12 cellular contexts compared by ENCODE assay signal in the genomic region with DNA sequence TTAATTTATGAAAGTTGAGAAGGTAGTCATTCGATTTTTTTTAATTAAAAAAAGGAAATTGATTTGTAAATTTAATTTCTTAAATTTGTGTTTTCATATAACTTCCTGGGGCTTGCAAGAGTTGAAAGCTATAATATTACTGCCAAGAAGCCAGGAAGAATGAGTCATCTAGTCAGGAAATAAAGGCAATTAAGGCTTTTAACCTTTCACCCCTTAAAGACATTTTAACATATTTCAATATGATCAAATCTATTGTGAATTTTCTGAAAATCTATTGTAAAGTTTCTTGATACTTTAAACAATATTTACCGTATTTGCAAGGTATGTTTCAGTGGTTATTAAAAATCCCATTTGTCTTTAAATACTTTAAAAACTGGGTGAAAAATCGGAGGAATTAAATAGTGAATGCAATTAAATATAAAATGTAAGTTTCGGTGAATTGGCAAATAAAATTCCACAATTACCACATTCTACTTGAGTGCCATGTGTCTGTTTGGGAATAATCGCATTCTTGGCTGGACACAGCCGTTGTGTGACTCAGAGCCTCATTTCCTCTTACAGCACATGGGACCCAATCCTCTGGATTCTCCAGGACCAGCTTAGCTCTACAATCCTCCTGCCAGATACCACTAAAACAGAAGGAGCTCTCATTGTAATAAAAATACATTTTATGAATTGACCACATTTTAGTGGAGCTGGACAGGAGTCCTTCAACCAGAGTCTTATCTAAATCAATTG.
DNase-seq lines count a peak whose midpoint lies in the region; ATAC-seq, FAIRE-seq and TF ChIP-seq lines count a peak whose summit lies in the region.
"Had no signal": no experiment of that assay in that cellular context is flagged by ENCODE, and none has a peak within 500 bp of the region (broad histone marks: within the 10 kb centered on the region; RNA-seq: fewer than 3 reads in every experiment).

No MANE protein-coding gene starts in this region.

- no peak overlapping the region for H3K4me2 ChIP-seq in mesenchymal stem cell (ENCODE audit: low read length, poor library complexity, severe bottlenecking)
- H3K4me2 ChIP-seq: GM23338 had no signal

- H3K4me3 ChIP-seq in NB4 (ENCODE audit: low read depth, low read length) (no peak overlapping the region), bronchial epithelial cell (ENCODE audit: low read depth, low read length) (no peak overlapping the region), mesenchymal stem cell (ENCODE audit: insufficient read depth in 1 of 2, low read depth in 1 of 2, low read length in 2 of 2) (no peak overlapping the region)
- H3K4me3 ChIP-seq: GM23338, testis had no signal

- WGBS in mesenchymal stem cell, result 0% methylated on average over 3 of the region's 6 CpGs

- H3K9me3 ChIP-seq in mesenchymal stem cell (ENCODE audit: control insufficient read depth, low read length), result no peaks in the 10 kb centered on the region
- H3K9me3 ChIP-seq: testis had no signal

- H3K14ac ChIP-seq in mesenchymal stem cell (ENCODE audit: low read length in 2 of 2), result no peak overlapping the region

- H4K91ac ChIP-seq in mesenchymal stem cell (ENCODE audit: low read length), result no peak overlapping the region

- H2AFZ ChIP-seq in mesenchymal stem cell (ENCODE audit: low read depth, low read length), result no peak overlapping the region
- H2AFZ ChIP-seq: GM23338 had no signal

- no peak overlapping the region for H2BK12ac ChIP-seq in mesenchymal stem cell (ENCODE audit: low read length in 2 of 2)

- H3K18ac ChIP-seq in mesenchymal stem cell (ENCODE audit: low read depth in 1 of 2, low read length in 2 of 2), result peak overlapping the region in 1 of 2 experiments; percentile 96

- TF ChIP-seq POLR2A in NB4 (IDR thresholded peaks at IDR 0.05; ENCODE audit: extremely low read depth, insufficient read length), result no peak

- H3K4ac ChIP-seq in mesenchymal stem cell (ENCODE audit: low read depth in 1 of 2, low read length in 2 of 2), result no peak overlapping the region

- no peak overlapping the region for H2BK5ac ChIP-seq in mesenchymal stem cell (ENCODE audit: low read depth, low read length, poor library complexity, severe bottlenecking)

- peak overlapping the region; percentile 13 for H3K9ac ChIP-seq in mesenchymal stem cell (ENCODE audit: low read length)

- no peak overlapping the region for H4K8ac ChIP-seq in mesenchymal stem cell (ENCODE audit: low read length)

- peak; percentile 75 for DNase-seq in ELR (ENCODE audit: low read depth)
- peak; percentile 43 for DNase-seq in NB4 (ENCODE audit: low read depth)
- peak; percentile 0 for DNase-seq in bronchial epithelial cell (ENCODE audit: low read depth)
- DNase-seq in mesenchymal stem cell, result peak; percentile 92
- DNase-seq in NCI-H2196 treated with DMSO at 0.1 percent for 48 hours (lab: John Stamatoyannopoulos, UW; ENCODE audit: unreplicated experiment), result no peak
- DNase-seq: activated effector memory CD4-positive, alpha-beta T cell treated with Interleukin-2 at 50 U/mL for 16 hours; testis had no signal

- H3K27ac ChIP-seq in mesenchymal stem cell (ENCODE audit: low read length, poor library complexity, severe bottlenecking), result peak overlapping the region; percentile 13
- H3K27ac ChIP-seq: testis had no signal

- peaks cover 1% of the 10 kb centered on the region for H3K4me1 ChIP-seq in mesenchymal stem cell (ENCODE audit: control insufficient read depth, insufficient read depth, low read depth, low read length)
- H3K4me1 ChIP-seq: testis had no signal

- H3K36me3 ChIP-seq in bronchial epithelial cell (ENCODE audit: control insufficient read depth, insufficient read depth, low read length) (no peaks in the 10 kb centered on the region), mesenchymal stem cell (ENCODE audit: control insufficient read depth in 1 of 2, insufficient read depth in 2 of 2, low read depth in 1 of 2, low read length in 2 of 2) (no peaks in the 10 kb centered on the region)

- ATAC-seq in HG03175 (IDR thresholded peaks at IDR 0.05; ENCODE audit: unreplicated experiment) (no peak), GM19463 (IDR thresholded peaks at IDR 0.05; ENCODE audit: unreplicated experiment) (no peak), HG02970 (IDR thresholded peaks at IDR 0.05; ENCODE audit: low FRiP score, unreplicated experiment) (no peak)
- ATAC-seq: activated CD4-positive, CD25-positive, alpha-beta regulatory T cell treated with anti-CD3 and anti-CD28 coated beads, Interleukin-2, amount 50 U/mL, for 24 hours; GM23338 had no signal

- no peak for FAIRE-seq in bronchial epithelial cell (lab: Jason Lieb, UNC)

- H2AK5ac ChIP-seq in mesenchymal stem cell (ENCODE audit: low read length, severe bottlenecking), result no peak overlapping the region

- no peak overlapping the region for H2BK15ac ChIP-seq in mesenchymal stem cell (ENCODE audit: low read depth, poor library complexity, severe bottlenecking)

- no peaks in the 10 kb centered on the region for H3K79me1 ChIP-seq in mesenchymal stem cell (replicated peaks; ENCODE audit: low read length, poor library complexity, severe bottlenecking)

- TF ChIP-seq CTCF in NB4 (IDR thresholded peaks at IDR 0.05; ENCODE audit: low read depth, low read length) (no peak), bronchial epithelial cell (IDR thresholded peaks at IDR 0.05; ENCODE audit: insufficient read depth, low read length, severe bottlenecking) (no peak)

- H3K23ac ChIP-seq in mesenchymal stem cell (ENCODE audit: low read length in 2 of 2), result no peak overlapping the region

- H3K27me3 ChIP-seq in bronchial epithelial cell (ENCODE audit: control insufficient read depth, insufficient read depth, low read length) (no peaks in the 10 kb centered on the region), mesenchymal stem cell (ENCODE audit: control insufficient read depth in 1 of 2, insufficient read depth in 1 of 2, low read length in 2 of 2) (no peaks in the 10 kb centered on the region)
- H3K27me3 ChIP-seq: testis had no signal

- peak overlapping the region; percentile 71 for H2BK120ac ChIP-seq in mesenchymal stem cell (ENCODE audit: low read depth, low read length)
